1 cellular context compared by ENCODE assay signal in the genomic region with DNA sequence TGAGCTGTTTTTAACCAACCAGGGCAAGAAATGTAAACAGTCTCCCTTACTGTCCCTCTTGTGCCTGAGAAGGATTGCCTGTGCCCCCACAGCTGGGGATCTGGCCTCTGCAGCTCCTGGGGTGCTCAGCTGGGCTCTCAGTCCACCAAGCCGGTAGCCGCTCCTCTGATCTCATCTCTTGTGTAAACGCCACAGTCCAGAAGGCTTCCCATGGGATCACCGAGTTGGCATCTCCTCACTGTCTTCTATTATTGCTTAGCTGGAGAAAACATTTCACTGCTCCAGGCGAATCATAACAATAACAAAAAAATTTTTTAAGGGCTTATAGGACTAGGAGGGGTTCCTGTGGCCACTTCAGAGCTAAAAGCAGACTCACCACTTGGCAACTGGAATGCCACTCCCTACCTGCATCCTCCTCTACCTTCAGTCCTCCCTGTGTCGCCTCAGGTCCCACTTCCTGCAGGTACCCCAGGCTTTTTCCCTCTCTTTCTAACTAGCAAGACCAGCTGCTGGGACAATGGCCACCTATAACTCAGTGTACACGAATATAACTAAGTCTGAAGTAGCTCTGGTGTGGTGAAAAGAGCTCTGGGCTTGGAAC.
A peak's percentile ranks its signal among the peaks of the same experiment; 100 is the strongest.
TF ChIP-seq lines count a peak whose summit lies in the region.

No MANE protein-coding gene starts in this region.

TF ChIP-seq in HEK293, 187 proteins besides CTCF, POLR2A, EP300 and RAD21 (continued from another document):
- TF ChIP-seq, protein P1, sequence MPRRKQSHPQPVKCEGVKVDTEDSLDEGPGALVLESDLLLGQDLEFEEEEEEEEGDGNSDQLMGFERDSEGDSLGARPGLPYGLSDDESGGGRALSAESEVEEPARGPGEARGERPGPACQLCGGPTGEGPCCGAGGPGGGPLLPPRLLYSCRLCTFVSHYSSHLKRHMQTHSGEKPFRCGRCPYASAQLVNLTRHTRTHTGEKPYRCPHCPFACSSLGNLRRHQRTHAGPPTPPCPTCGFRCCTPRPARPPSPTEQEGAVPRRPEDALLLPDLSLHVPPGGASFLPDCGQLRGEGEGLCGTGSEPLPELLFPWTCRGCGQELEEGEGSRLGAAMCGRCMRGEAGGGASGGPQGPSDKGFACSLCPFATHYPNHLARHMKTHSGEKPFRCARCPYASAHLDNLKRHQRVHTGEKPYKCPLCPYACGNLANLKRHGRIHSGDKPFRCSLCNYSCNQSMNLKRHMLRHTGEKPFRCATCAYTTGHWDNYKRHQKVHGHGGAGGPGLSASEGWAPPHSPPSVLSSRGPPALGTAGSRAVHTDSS (tag by site-specific recombination; IDR thresholded peaks at IDR 0.05), result no peak
- peak; percentile 90 for TF ChIP-seq ZIC2 (tag by site-specific recombination; IDR thresholded peaks at IDR 0.05)
- TF ChIP-seq, protein P2, sequence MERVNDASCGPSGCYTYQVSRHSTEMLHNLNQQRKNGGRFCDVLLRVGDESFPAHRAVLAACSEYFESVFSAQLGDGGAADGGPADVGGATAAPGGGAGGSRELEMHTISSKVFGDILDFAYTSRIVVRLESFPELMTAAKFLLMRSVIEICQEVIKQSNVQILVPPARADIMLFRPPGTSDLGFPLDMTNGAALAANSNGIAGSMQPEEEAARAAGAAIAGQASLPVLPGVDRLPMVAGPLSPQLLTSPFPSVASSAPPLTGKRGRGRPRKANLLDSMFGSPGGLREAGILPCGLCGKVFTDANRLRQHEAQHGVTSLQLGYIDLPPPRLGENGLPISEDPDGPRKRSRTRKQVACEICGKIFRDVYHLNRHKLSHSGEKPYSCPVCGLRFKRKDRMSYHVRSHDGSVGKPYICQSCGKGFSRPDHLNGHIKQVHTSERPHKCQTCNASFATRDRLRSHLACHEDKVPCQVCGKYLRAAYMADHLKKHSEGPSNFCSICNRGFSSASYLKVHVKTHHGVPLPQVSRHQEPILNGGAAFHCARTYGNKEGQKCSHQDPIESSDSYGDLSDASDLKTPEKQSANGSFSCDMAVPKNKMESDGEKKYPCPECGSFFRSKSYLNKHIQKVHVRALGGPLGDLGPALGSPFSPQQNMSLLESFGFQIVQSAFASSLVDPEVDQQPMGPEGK (tag by site-specific recombination; IDR thresholded peaks at IDR 0.05), result no peak
- no peak for TF ChIP-seq ZSCAN16 (tag by site-specific recombination; IDR thresholded peaks at IDR 0.05)
- TF ChIP-seq ZNF175 (tag by site-specific recombination; IDR thresholded peaks at IDR 0.05), result no peak
- no peak for TF ChIP-seq ZNF391 (tag by site-specific recombination; IDR thresholded peaks at IDR 0.05; ENCODE audit: borderline replicate concordance, low read depth)
- TF ChIP-seq GLI2 (tag by site-specific recombination; IDR thresholded peaks at IDR 0.05; ENCODE audit: borderline replicate concordance, low read depth), result no peak
- TF ChIP-seq ZNF148 (tag by site-specific recombination; IDR thresholded peaks at IDR 0.05; ENCODE audit: borderline replicate concordance), result no peak
- no peak for TF ChIP-seq ZNF202 (tag by site-specific recombination; IDR thresholded peaks at IDR 0.05; ENCODE audit: borderline replicate concordance)
- TF ChIP-seq WT1 (tag by site-specific recombination; IDR thresholded peaks at IDR 0.05), result no peak
- peak; percentile 51 for TF ChIP-seq ZBTB17 (tag by site-specific recombination; IDR thresholded peaks at IDR 0.05)
- peak; percentile 98 for TF ChIP-seq GLIS1 (tag by site-specific recombination; IDR thresholded peaks at IDR 0.05)
- 0 out of 2 replicates have a peak, but pooled peaks have one; percentile 30 for TF ChIP-seq ZEB2 (tag by site-specific recombination; IDR thresholded peaks at IDR 0.05)
